ENCODE assay signal across 22 cellular contexts in genomic region chr2:16021611-16022363, GRCh38.
"Had no signal": no experiment of that assay in that cellular context is flagged by ENCODE, and none has a peak within 500 bp of the region (broad histone marks: within the 10 kb centered on the region; RNA-seq: fewer than 3 reads in every experiment).

No MANE protein-coding gene starts in this region.

- H3K27me3 ChIP-seq: body of pancreas, cardiac muscle cell had no signal

- H3K4me3 Mint-ChIP-seq: activated CD4-positive, alpha-beta memory T cell treated with anti-CD3 and anti-CD28 coated beads, Interleukin-2, amount 10 ng/mL, durations not matched to agents 7 days and 5 days; activated naive CD4-positive, alpha-beta T cell treated with anti-CD3 and anti-CD28 coated beads, Interleukin-2, amount 50 U/mL, for 24 hours; endodermal cell; naive B cell; neural crest cell; stimulated activated naive B cell treated with anti-CD40 and anti-IgM and Interleukin-4, amounts not matched to agents 10 μg/mL and 1 μg/mL and 100 μg/mL, for 72 hours; T-helper 1 cell treated with Interleukin-12 subunit alpha and Interleukin-12 subunit beta and Interleukin-4 antibody, amounts not matched to agents 30 μg/mL and 1 μg/mL, for 36 hours had no signal

- DNase-seq: activated CD4-positive, alpha-beta memory T cell treated with anti-CD3 and anti-CD28 coated beads, Interleukin-2, amount 10 ng/mL, durations not matched to agents 7 days and 5 days; activated CD4-positive, alpha-beta T cell treated with anti-CD3 and anti-CD28 coated beads for 48 hours; activated gamma-delta T cell treated with Interleukin-2 at 50 U/mL for 16 hours; activated T-cell treated with anti-CD3 and anti-CD28 coated beads for 4 hours; anterior cingulate cortex; body of pancreas; cortex of kidney; endodermal cell; hypothalamus; naive B cell; occipital lobe; small intestine; stimulated activated CD4-positive, alpha-beta T cell treated with anti-CD3 and anti-CD28 coated beads, Interleukin-15, amount 100 ng/mL, for 24 hours; stimulated activated naive B cell treated with anti-CD40 and anti-IgM and Interleukin-4, amounts not matched to agents 10 μg/mL and 1 μg/mL and 100 μg/mL, for 72 hours; T1000; trophoblast cell had no signal

- H3K9me3 ChIP-seq: body of pancreas, gastroesophageal sphincter had no signal

- H3K4me1 Mint-ChIP-seq: activated CD4-positive, alpha-beta memory T cell treated with anti-CD3 and anti-CD28 coated beads, Interleukin-2, amount 10 ng/mL, durations not matched to agents 7 days and 5 days; activated naive CD4-positive, alpha-beta T cell treated with anti-CD3 and anti-CD28 coated beads, Interleukin-2, amount 50 U/mL, for 24 hours; naive B cell; stimulated activated naive B cell treated with anti-CD40 and anti-IgM and Interleukin-4, amounts not matched to agents 10 μg/mL and 1 μg/mL and 100 μg/mL, for 72 hours had no signal

- H3K4me3 ChIP-seq: body of pancreas, cardiac muscle cell, gastroesophageal sphincter had no signal

- H3K4me1 ChIP-seq: body of pancreas, gastroesophageal sphincter had no signal

- H3K9me3 Mint-ChIP-seq: activated CD4-positive, alpha-beta memory T cell treated with anti-CD3 and anti-CD28 coated beads, Interleukin-2, amount 10 ng/mL, durations not matched to agents 7 days and 5 days; activated naive CD4-positive, alpha-beta T cell treated with anti-CD3 and anti-CD28 coated beads, Interleukin-2, amount 50 U/mL, for 24 hours; endodermal cell; neural crest cell; stimulated activated naive B cell treated with anti-CD40 and anti-IgM and Interleukin-4, amounts not matched to agents 10 μg/mL and 1 μg/mL and 100 μg/mL, for 72 hours; T-helper 1 cell treated with Interleukin-12 subunit alpha and Interleukin-12 subunit beta and Interleukin-4 antibody, amounts not matched to agents 30 μg/mL and 1 μg/mL, for 36 hours had no signal

- ATAC-seq: body of pancreas; gastroesophageal sphincter; sciatic nerve; stimulated activated naive B cell treated with anti-CD40 and anti-IgM and Interleukin-4, amounts not matched to agents 10 μg/mL and 1 μg/mL and 100 μg/mL, for 72 hours had no signal

- H3K27ac ChIP-seq: body of pancreas, cardiac muscle cell, gastroesophageal sphincter had no signal

- H3K36me3 Mint-ChIP-seq: activated naive CD4-positive, alpha-beta T cell treated with anti-CD3 and anti-CD28 coated beads, Interleukin-2, amount 50 U/mL, for 24 hours; naive B cell; stimulated activated naive B cell treated with anti-CD40 and anti-IgM and Interleukin-4, amounts not matched to agents 10 μg/mL and 1 μg/mL and 100 μg/mL, for 72 hours had no signal

- H3K27ac Mint-ChIP-seq: activated CD4-positive, alpha-beta memory T cell treated with anti-CD3 and anti-CD28 coated beads, Interleukin-2, amount 10 ng/mL, durations not matched to agents 7 days and 5 days; activated naive CD4-positive, alpha-beta T cell treated with anti-CD3 and anti-CD28 coated beads, Interleukin-2, amount 50 U/mL, for 24 hours; endodermal cell; naive B cell; stimulated activated naive B cell treated with anti-CD40 and anti-IgM and Interleukin-4, amounts not matched to agents 10 μg/mL and 1 μg/mL and 100 μg/mL, for 72 hours; T-helper 1 cell treated with Interleukin-12 subunit alpha and Interleukin-12 subunit beta and Interleukin-4 antibody, amounts not matched to agents 30 μg/mL and 1 μg/mL, for 36 hours had no signal

- H3K27me3 Mint-ChIP-seq: activated CD4-positive, alpha-beta memory T cell treated with anti-CD3 and anti-CD28 coated beads, Interleukin-2, amount 10 ng/mL, durations not matched to agents 7 days and 5 days; activated naive CD4-positive, alpha-beta T cell treated with anti-CD3 and anti-CD28 coated beads, Interleukin-2, amount 50 U/mL, for 24 hours; stimulated activated naive B cell treated with anti-CD40 and anti-IgM and Interleukin-4, amounts not matched to agents 10 μg/mL and 1 μg/mL and 100 μg/mL, for 72 hours had no signal

- H3K36me3 ChIP-seq: cardiac muscle cell, gastroesophageal sphincter had no signal
